In the genomic region with DNA sequence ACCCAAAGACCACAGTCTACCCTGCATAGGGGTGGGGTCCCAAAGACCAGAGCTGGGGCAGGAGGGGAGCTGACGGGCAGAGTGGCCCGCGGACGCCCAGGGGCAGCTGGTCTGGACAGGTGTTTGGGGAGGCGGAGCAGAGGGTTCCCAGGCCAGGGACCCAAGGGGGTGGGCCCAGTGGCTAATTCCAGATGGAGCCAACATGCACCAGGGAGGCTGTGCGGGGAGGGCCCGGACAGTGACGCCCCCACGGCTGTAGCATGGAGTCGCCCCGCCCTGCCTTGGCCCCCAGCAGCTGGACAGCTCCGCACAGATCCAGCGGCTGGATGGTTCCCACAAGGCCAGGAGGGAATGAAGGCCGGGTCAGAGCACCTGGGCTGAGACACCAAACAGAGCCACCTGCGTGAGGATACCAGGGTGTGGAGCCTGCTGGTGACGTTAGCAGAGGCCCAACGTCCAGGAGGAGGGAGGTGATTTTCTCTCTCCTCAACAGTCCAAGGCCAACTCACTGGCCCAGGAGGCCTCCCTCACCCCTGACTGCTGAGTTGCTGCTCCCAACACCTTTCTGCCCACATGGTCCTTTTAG, we compare ENCODE assay signal across 1 cellular context.
A peak's percentile ranks its signal among the peaks of the same experiment; 100 is the strongest.
TF ChIP-seq lines count a peak whose summit lies in the region.

No MANE protein-coding gene starts in this region.

TF ChIP-seq in SK-N-SH, 30 proteins besides CTCF, POLR2A, EP300 and RAD21:
- TF ChIP-seq, protein P1, sequence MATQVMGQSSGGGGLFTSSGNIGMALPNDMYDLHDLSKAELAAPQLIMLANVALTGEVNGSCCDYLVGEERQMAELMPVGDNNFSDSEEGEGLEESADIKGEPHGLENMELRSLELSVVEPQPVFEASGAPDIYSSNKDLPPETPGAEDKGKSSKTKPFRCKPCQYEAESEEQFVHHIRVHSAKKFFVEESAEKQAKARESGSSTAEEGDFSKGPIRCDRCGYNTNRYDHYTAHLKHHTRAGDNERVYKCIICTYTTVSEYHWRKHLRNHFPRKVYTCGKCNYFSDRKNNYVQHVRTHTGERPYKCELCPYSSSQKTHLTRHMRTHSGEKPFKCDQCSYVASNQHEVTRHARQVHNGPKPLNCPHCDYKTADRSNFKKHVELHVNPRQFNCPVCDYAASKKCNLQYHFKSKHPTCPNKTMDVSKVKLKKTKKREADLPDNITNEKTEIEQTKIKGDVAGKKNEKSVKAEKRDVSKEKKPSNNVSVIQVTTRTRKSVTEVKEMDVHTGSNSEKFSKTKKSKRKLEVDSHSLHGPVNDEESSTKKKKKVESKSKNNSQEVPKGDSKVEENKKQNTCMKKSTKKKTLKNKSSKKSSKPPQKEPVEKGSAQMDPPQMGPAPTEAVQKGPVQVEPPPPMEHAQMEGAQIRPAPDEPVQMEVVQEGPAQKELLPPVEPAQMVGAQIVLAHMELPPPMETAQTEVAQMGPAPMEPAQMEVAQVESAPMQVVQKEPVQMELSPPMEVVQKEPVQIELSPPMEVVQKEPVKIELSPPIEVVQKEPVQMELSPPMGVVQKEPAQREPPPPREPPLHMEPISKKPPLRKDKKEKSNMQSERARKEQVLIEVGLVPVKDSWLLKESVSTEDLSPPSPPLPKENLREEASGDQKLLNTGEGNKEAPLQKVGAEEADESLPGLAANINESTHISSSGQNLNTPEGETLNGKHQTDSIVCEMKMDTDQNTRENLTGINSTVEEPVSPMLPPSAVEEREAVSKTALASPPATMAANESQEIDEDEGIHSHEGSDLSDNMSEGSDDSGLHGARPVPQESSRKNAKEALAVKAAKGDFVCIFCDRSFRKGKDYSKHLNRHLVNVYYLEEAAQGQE (IDR thresholded peaks at IDR 0.05; ENCODE audit: low read depth, low read length) = peak; percentile 82
- TF ChIP-seq CHD2 (IDR thresholded peaks at IDR 0.05; ENCODE audit: low read length, partially characterized antibody) = no peak
TF ChIP-seq in SK-N-SH: peak in this region for 1.
